8 cellular contexts compared by ENCODE assay signal in the genomic region with DNA sequence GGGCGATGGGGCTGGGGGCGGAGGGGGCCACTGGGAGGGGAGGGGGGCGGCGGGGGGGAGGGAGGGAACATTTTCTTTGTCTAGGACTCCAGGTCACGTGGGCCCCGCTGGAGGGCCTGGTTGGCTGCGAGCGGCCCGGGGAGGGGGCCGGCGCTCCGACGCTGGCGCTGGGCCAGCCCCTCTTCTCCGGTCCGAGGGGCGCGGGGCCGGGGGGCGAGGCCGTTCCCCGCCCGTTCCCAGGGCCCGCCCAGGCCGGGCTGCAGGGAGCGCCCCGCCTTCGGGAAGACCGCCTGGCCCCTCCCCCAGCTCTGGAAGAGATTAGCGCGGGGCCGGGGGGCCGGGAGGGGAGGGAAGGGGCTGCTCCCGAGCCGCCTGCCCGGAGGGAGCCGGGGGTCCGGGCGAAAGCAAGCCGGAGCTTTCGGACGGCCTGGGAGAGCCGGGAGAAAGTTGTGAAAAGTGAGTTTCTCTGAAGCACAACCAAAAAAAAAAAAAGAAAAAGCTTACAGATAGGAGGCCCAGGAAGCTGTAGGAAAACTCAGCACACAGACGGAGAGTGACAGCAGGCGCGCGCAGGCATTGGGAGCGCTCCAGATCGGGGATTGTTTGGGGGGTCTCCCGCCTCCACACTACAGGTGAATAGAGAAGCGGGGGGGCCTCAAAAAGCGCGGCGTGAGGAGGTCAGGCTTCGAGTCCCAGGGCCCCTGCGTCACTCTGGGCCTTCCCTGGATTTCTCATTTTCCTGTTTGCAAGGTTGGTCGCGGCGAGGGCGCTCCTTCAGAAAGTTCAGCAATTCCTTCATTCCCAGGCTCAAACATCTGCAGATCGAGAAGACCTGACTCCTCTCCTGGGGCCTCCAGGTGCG.
A peak's percentile ranks its signal among the peaks of the same experiment; 100 is the strongest.
DNase-seq lines count a peak whose midpoint lies in the region; ATAC-seq and TF ChIP-seq lines count a peak whose summit lies in the region.

No MANE protein-coding gene starts in this region.

- peaks cover 48% of the 10 kb centered on the region for H3K36me3 Mint-ChIP-seq in activated naive CD8-positive, alpha-beta T cell treated with anti-CD3 and anti-CD28 coated beads for 36 hours

- DNase-seq in EH (ENCODE audit: low read depth) (peak; percentile 62), OCI-M2 (lab: John Stamatoyannopoulos, UW; ENCODE audit: unreplicated experiment) (peak; percentile 24), right atrium auricular region (ENCODE audit: low spot score) (no peak), retina (peak; percentile 85)
- DNase-seq in activated naive CD8-positive, alpha-beta T cell treated with anti-CD3 and anti-CD28 coated beads for 36 hours = peak; percentile 61

- H3K27ac ChIP-seq in right atrium auricular region = peak overlapping the region; percentile 85 to 88

- H3K4me3 Mint-ChIP-seq in activated naive CD8-positive, alpha-beta T cell treated with anti-CD3 and anti-CD28 coated beads for 36 hours = peak overlapping the region; percentile 40

- H3K4me1 Mint-ChIP-seq in activated naive CD8-positive, alpha-beta T cell treated with anti-CD3 and anti-CD28 coated beads for 36 hours = peaks cover 45% of the 10 kb centered on the region

- no peaks in the 10 kb centered on the region for H3K9me3 Mint-ChIP-seq in activated naive CD8-positive, alpha-beta T cell treated with anti-CD3 and anti-CD28 coated beads for 36 hours

- ATAC-seq in HG03354 (IDR thresholded peaks at IDR 0.05; ENCODE audit: poor library complexity, severe bottlenecking, unreplicated experiment) (peak; percentile 52), GM18858 (IDR thresholded peaks at IDR 0.05; ENCODE audit: unreplicated experiment) (no peak), HG02840 (IDR thresholded peaks at IDR 0.05; ENCODE audit: low FRiP score, unreplicated experiment) (no peak)

- TF ChIP-seq CTCF in right atrium auricular region (IDR thresholded peaks at IDR 0.05) = no peak

- H3K36me3 ChIP-seq in right atrium auricular region = peaks cover 16% of the 10 kb centered on the region

- H3K4me1 ChIP-seq in right atrium auricular region = peaks cover 0 to 39% of the 10 kb centered on the region in 2 donors

- no peaks in the 10 kb centered on the region for H3K9me3 ChIP-seq in right atrium auricular region

- H3K4me3 ChIP-seq in right atrium auricular region = peak overlapping the region; percentile 65 to 78

- H3K27me3 Mint-ChIP-seq in activated naive CD8-positive, alpha-beta T cell treated with anti-CD3 and anti-CD28 coated beads for 36 hours = no peaks in the 10 kb centered on the region

- peak overlapping the region; percentile 77 for H3K27ac Mint-ChIP-seq in activated naive CD8-positive, alpha-beta T cell treated with anti-CD3 and anti-CD28 coated beads for 36 hours

- H3K27me3 ChIP-seq in right atrium auricular region = no peaks in the 10 kb centered on the region
